35 cellular contexts compared by ENCODE assay signal in the genomic region with DNA sequence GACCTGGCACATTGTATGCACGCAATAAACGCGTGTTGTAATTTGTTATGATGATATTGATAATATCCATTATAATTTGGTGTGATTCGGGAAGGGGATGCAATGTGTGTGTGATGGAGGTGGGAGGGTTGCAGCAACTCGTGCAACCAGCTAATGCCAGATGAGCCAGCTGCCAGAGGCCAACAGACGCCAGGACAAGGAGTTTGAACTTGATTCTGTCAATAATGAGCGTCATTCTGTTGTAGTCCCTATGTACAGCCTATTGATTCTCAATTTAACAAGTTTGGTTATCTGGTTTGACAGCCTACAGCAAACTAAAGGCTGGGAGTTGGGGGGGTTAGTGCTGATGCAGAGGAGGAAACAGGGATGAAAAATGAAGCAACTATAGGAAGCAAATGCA.
"Had no signal": no experiment of that assay in that cellular context is flagged by ENCODE, and none has a peak within 500 bp of the region (broad histone marks: within the 10 kb centered on the region; RNA-seq: fewer than 3 reads in every experiment).

No MANE protein-coding gene starts in this region.

- H3K4me3 Mint-ChIP-seq: activated B cell treated with CpG ODN at 0.5 μM for 24 hours; activated CD8-positive, alpha-beta T cell treated with anti-CD3 and anti-CD28 coated beads for 36 hours; activated naive CD4-positive, alpha-beta T cell treated with anti-CD3 and anti-CD28 coated beads for 36 hours; activated naive CD4-positive, alpha-beta T cell treated with anti-CD3 and anti-CD28 coated beads, Interleukin-2, amount 50 U/mL, for 24 hours; activated naive CD8-positive, alpha-beta T cell treated with anti-CD3 and anti-CD28 coated beads for 36 hours; activated naive CD8-positive, alpha-beta T cell treated with anti-CD3 and anti-CD28 coated beads, Interleukin-2, amount 50 U/mL, for 24 hours; activated T-helper 1 cell treated with anti-CD3 and anti-CD28 coated beads, Interleukin-12 subunit alpha, Interleukin-12 subunit beta, Interleukin-2, Interleukin-4 antibody, amounts not matched to agents 30 ng/mL and 10 ng/mL and 1 ng/mL, durations not matched to agents 14 hours and 24 hours and 36 hours; effector memory CD8-positive, alpha-beta T cell; T-helper 17 cell; T-helper 2 cell treated with Interferon-gamma antibody and Interleukin-4, amounts not matched to agents 5 μg/mL and 100 μg/mL, for 36 hours had no signal

- H3K9me3 ChIP-seq: adrenal gland, body of pancreas, esophagus squamous epithelium, gastroesophageal sphincter had no signal

- H3K27me3 ChIP-seq: adrenal gland, body of pancreas, esophagus squamous epithelium, gastroesophageal sphincter had no signal

- DNase-seq: activated B cell treated with CpG ODN at 0.5 μM for 24 hours; activated CD4-positive, alpha-beta T cell treated with anti-CD3 and anti-CD28 coated beads for 48 hours; activated CD4-positive, alpha-beta T cell treated with anti-CD3 and anti-CD28 coated beads, Interleukin-2, amount 50 U/mL, for 1 hour; activated CD4-positive, alpha-beta T cell treated with anti-CD3 and anti-CD28 coated beads, Interleukin-2, amount 50 U/mL, for 48 hours; activated CD8-positive, alpha-beta memory T cell treated with anti-CD3 and anti-CD28 coated beads for 24 hours; activated CD8-positive, alpha-beta memory T cell treated with anti-CD3 and anti-CD28 coated beads, Interleukin-2, amount 50 U/mL, for 4 hours; activated CD8-positive, alpha-beta T cell treated with anti-CD3 and anti-CD28 coated beads for 36 hours; activated effector memory CD4-positive, alpha-beta T cell treated with anti-CD3 and anti-CD28 coated beads, Interleukin-2, amount 50 U/mL, for 16 hours; activated naive CD4-positive, alpha-beta T cell treated with anti-CD3 and anti-CD28 coated beads for 36 hours; activated naive CD8-positive, alpha-beta T cell treated with anti-CD3 and anti-CD28 coated beads for 36 hours; activated naive CD8-positive, alpha-beta T cell treated with anti-CD3 and anti-CD28 coated beads, Interleukin-2, amount 50 U/mL, for 24 hours; activated T-cell treated with anti-CD3 and anti-CD28 coated beads, Interleukin-2, amount 50 U/mL, for 1 hour; activated T-cell treated with anti-CD3 and anti-CD28 coated beads, Interleukin-2, amount 50 U/mL, for 48 hours; adrenal gland; amygdala; aorta; body of pancreas; caudate nucleus; cortex of kidney; dermis blood vessel endothelial cell; effector CD4-positive, alpha-beta T cell; effector memory CD8-positive, alpha-beta T cell; esophagus squamous epithelium; foreskin melanocyte; T-helper 1 cell; T-helper 17 cell; T1000; WERI-Rb-1 had no signal

- H3K27ac ChIP-seq: adrenal gland, body of pancreas, epithelial cell of prostate, esophagus squamous epithelium, gastroesophageal sphincter, WERI-Rb-1 had no signal

- H3K4me1 Mint-ChIP-seq: activated B cell treated with CpG ODN at 0.5 μM for 24 hours; activated naive CD4-positive, alpha-beta T cell treated with anti-CD3 and anti-CD28 coated beads, Interleukin-2, amount 50 U/mL, for 24 hours had no signal

- H3K36me3 Mint-ChIP-seq: activated naive CD8-positive, alpha-beta T cell treated with anti-CD3 and anti-CD28 coated beads for 36 hours had no signal

- H3K27ac Mint-ChIP-seq: activated B cell treated with CpG ODN at 0.5 μM for 24 hours; activated CD8-positive, alpha-beta T cell treated with anti-CD3 and anti-CD28 coated beads for 36 hours; activated naive CD4-positive, alpha-beta T cell treated with anti-CD3 and anti-CD28 coated beads for 36 hours; activated naive CD4-positive, alpha-beta T cell treated with anti-CD3 and anti-CD28 coated beads, Interleukin-2, amount 50 U/mL, for 24 hours; activated naive CD8-positive, alpha-beta T cell treated with anti-CD3 and anti-CD28 coated beads for 36 hours; activated naive CD8-positive, alpha-beta T cell treated with anti-CD3 and anti-CD28 coated beads, Interleukin-2, amount 50 U/mL, for 24 hours; activated T-helper 1 cell treated with anti-CD3 and anti-CD28 coated beads, Interleukin-12 subunit alpha, Interleukin-12 subunit beta, Interleukin-2, Interleukin-4 antibody, amounts not matched to agents 30 ng/mL and 10 ng/mL and 1 ng/mL, durations not matched to agents 14 hours and 24 hours and 36 hours; activated T-helper 2 cell treated with anti-CD3 and anti-CD28 coated beads, Interferon-gamma antibody, Interleukin-2, Interleukin-4, amounts not matched to agents 10 μg/mL and 5 μg/mL and 100 μg/mL, durations not matched to agents 14 hours and 24 hours and 36 hours; effector memory CD8-positive, alpha-beta T cell; T-helper 17 cell; T-helper 2 cell treated with Interferon-gamma antibody and Interleukin-4, amounts not matched to agents 5 μg/mL and 100 μg/mL, for 36 hours had no signal

- H3K9me3 Mint-ChIP-seq: activated B cell treated with CpG ODN at 0.5 μM for 24 hours; activated CD8-positive, alpha-beta T cell treated with anti-CD3 and anti-CD28 coated beads for 36 hours; activated naive CD4-positive, alpha-beta T cell treated with anti-CD3 and anti-CD28 coated beads for 36 hours; activated naive CD4-positive, alpha-beta T cell treated with anti-CD3 and anti-CD28 coated beads, Interleukin-2, amount 50 U/mL, for 24 hours; activated naive CD8-positive, alpha-beta T cell treated with anti-CD3 and anti-CD28 coated beads, Interleukin-2, amount 50 U/mL, for 24 hours; activated T-helper 1 cell treated with anti-CD3 and anti-CD28 coated beads, Interleukin-12 subunit alpha, Interleukin-12 subunit beta, Interleukin-2, Interleukin-4 antibody, amounts not matched to agents 30 ng/mL and 10 ng/mL and 1 ng/mL, durations not matched to agents 14 hours and 24 hours and 36 hours; activated T-helper 2 cell treated with anti-CD3 and anti-CD28 coated beads, Interferon-gamma antibody, Interleukin-2, Interleukin-4, amounts not matched to agents 10 μg/mL and 5 μg/mL and 100 μg/mL, durations not matched to agents 14 hours and 24 hours and 36 hours; effector memory CD8-positive, alpha-beta T cell; T-helper 2 cell treated with Interferon-gamma antibody and Interleukin-4, amounts not matched to agents 5 μg/mL and 100 μg/mL, for 36 hours had no signal

- ATAC-seq: activated CD4-positive, CD25-positive, alpha-beta regulatory T cell treated with anti-CD3 and anti-CD28 coated beads, Interleukin-2, amount 50 U/mL, for 24 hours; activated CD8-positive, alpha-beta T cell treated with anti-CD3 and anti-CD28 coated beads for 36 hours; activated naive CD8-positive, alpha-beta T cell treated with anti-CD3 and anti-CD28 coated beads, Interleukin-2, amount 50 U/mL, for 24 hours; body of pancreas; effector memory CD8-positive, alpha-beta T cell; gastroesophageal sphincter; T-helper 17 cell had no signal

- H3K4me1 ChIP-seq: adrenal gland, body of pancreas, gastroesophageal sphincter had no signal

- H3K27me3 Mint-ChIP-seq: activated B cell treated with CpG ODN at 0.5 μM for 24 hours; activated CD8-positive, alpha-beta T cell treated with anti-CD3 and anti-CD28 coated beads for 36 hours; activated naive CD4-positive, alpha-beta T cell treated with anti-CD3 and anti-CD28 coated beads, Interleukin-2, amount 50 U/mL, for 24 hours; activated naive CD8-positive, alpha-beta T cell treated with anti-CD3 and anti-CD28 coated beads for 36 hours; activated naive CD8-positive, alpha-beta T cell treated with anti-CD3 and anti-CD28 coated beads, Interleukin-2, amount 50 U/mL, for 24 hours; effector memory CD8-positive, alpha-beta T cell; T-helper 17 cell had no signal

- H3K36me3 ChIP-seq: adrenal gland, esophagus squamous epithelium, gastroesophageal sphincter, WERI-Rb-1 had no signal

- H3K4me3 ChIP-seq: adrenal gland, body of pancreas, esophagus squamous epithelium, gastroesophageal sphincter had no signal
